20 cellular contexts compared by ENCODE assay signal in genomic region chr12:20077618-20078017, GRCh38.
DNase-seq lines count a peak whose midpoint lies in the region; ATAC-seq and TF ChIP-seq lines count a peak whose summit lies in the region.
"Had no signal": no experiment of that assay in that cellular context is flagged by ENCODE, and none has a peak within 500 bp of the region (broad histone marks: within the 10 kb centered on the region; RNA-seq: fewer than 3 reads in every experiment).

No MANE protein-coding gene starts in this region.

- no peak overlapping the region for H2BK120ac ChIP-seq in neuronal stem cell (ENCODE audit: low read depth, low read length)

- DNase-seq in Right ventricle myocardium superior (no peak), right atrium auricular region (ENCODE audit: low spot score) (no peak), left ventricle myocardium inferior (no peak), neuronal stem cell (ENCODE audit: low spot score) (no peak), aorta (no peak)
- no peak for DNase-seq in activated CD4-positive, CD25-positive, alpha-beta regulatory T cell treated with anti-CD3 and anti-CD28 coated beads, Interleukin-2, amount 50 U/mL, for 72 hours
- DNase-seq: COR-L47, DMS 273 treated with DMSO at 0.1 percent for 48 hours, DND-41, IMR-90, Karpas-422, NCI-H1417 treated with DMSO at 0.1 percent for 48 hours, NCI-H1930, NCI-H345, NCI-H524 treated with DMSO at 0.1 percent for 48 hours, PC-9 had no signal

- no peak overlapping the region for H2BK15ac ChIP-seq in neuronal stem cell (ENCODE audit: low read length)

- H3K4ac ChIP-seq in neuronal stem cell (ENCODE audit: low read length), result no peak overlapping the region

- H3K27me3 ChIP-seq in right atrium auricular region (no peaks in the 10 kb centered on the region), left ventricle myocardium inferior (ENCODE audit: low read depth) (no peaks in the 10 kb centered on the region), neuronal stem cell (ENCODE audit: control insufficient read depth in 3 of 3, insufficient read depth in 3 of 3, low read depth in 1 of 3, low read length in 3 of 3) (no peaks in the 10 kb centered on the region), aorta (ENCODE audit: control insufficient read depth in 1 of 2, insufficient read depth in 2 of 2, low read length in 1 of 2) (no peaks in the 10 kb centered on the region)

- H3K9ac ChIP-seq in neuronal stem cell (ENCODE audit: low read depth, low read length, poor library complexity), result no peak overlapping the region

- WGBS in neuronal stem cell (ENCODE audit: extremely low coverage in 2 of 2, insufficient read length in 2 of 2, insufficient replicate concordance in 1 of 2), 2 donors, result no CpG with 5 or more reads among the region's 3 CpGs
- 0 to 4% methylated on average over 3 of the region's 3 CpGs for WGBS in aorta, 2 donors

- peak overlapping the region; percentile 50 for H2AFZ ChIP-seq in neuronal stem cell (ENCODE audit: low read length)
- H2AFZ ChIP-seq: PC-9 had no signal

- H3K18ac ChIP-seq in neuronal stem cell (ENCODE audit: low read length), result no peak overlapping the region

- H3K27ac ChIP-seq in right atrium auricular region, result no peak overlapping the region
- H3K27ac ChIP-seq in left ventricle myocardium inferior (replicated peaks), result peak overlapping the region; percentile 65
- H3K27ac ChIP-seq in neuronal stem cell (replicated peaks; ENCODE audit: low read length), result no peak overlapping the region
- peak overlapping the region; percentile 49 to 88 for H3K27ac ChIP-seq in aorta (ENCODE audit: low read depth in 1 of 2, low read length in 2 of 2)
- H3K27ac ChIP-seq: PC-9, RWPE1 had no signal

- H3K4me2 ChIP-seq in neuronal stem cell (ENCODE audit: insufficient read depth, low read length, poor library complexity, severe bottlenecking), result no peak overlapping the region
- H3K4me2 ChIP-seq: PC-9 had no signal

- peak; percentile 61 for ATAC-seq in Right ventricle myocardium superior (ENCODE audit: poor library complexity)
- peak; percentile 70 for ATAC-seq in aorta (ENCODE audit: low FRiP score)
- no peak for ATAC-seq in GM21528 (IDR thresholded peaks at IDR 0.05; ENCODE audit: low FRiP score, unreplicated experiment)
- ATAC-seq in GM19035 (IDR thresholded peaks at IDR 0.05; ENCODE audit: unreplicated experiment), result no peak

- H3K36me3 ChIP-seq in right atrium auricular region, result no peaks in the 10 kb centered on the region
- H3K36me3 ChIP-seq in left ventricle myocardium inferior, result no peaks in the 10 kb centered on the region
- H3K36me3 ChIP-seq in neuronal stem cell (replicated peaks in 1 of 2; ENCODE audit: control insufficient read depth in 2 of 2, insufficient read depth in 2 of 2, low read length in 2 of 2), result no peaks in the 10 kb centered on the region
- no peaks in the 10 kb centered on the region for H3K36me3 ChIP-seq in aorta (ENCODE audit: control insufficient read depth in 1 of 2, insufficient read depth in 2 of 2, low read length in 1 of 2)
- H3K36me3 ChIP-seq: HAP-1 had no signal

- H3K79me1 ChIP-seq in neuronal stem cell (ENCODE audit: low read depth, low read length), result no peaks in the 10 kb centered on the region

- no peak overlapping the region for H4K91ac ChIP-seq in neuronal stem cell (ENCODE audit: low read depth, low read length, poor library complexity)

- no peak overlapping the region for H2BK5ac ChIP-seq in neuronal stem cell (ENCODE audit: low read length)

- no peak overlapping the region for H2AK5ac ChIP-seq in neuronal stem cell (ENCODE audit: low read depth, low read length)

- no peak overlapping the region for H3K23ac ChIP-seq in neuronal stem cell (ENCODE audit: low read depth, low read length, poor library complexity)

- H2BK12ac ChIP-seq in neuronal stem cell (ENCODE audit: low read length), result no peak overlapping the region

- no peak for TF ChIP-seq CTCF in right atrium auricular region (IDR thresholded peaks at IDR 0.05)
- TF ChIP-seq CTCF in left ventricle myocardium inferior (IDR thresholded peaks at IDR 0.05; ENCODE audit: borderline replicate concordance), result no peak

- H3K4me1 ChIP-seq in right atrium auricular region (peaks cover 0 to 6% of the 10 kb centered on the region in 2 donors), left ventricle myocardium inferior (peaks cover 10% of the 10 kb centered on the region), neuronal stem cell (ENCODE audit: control insufficient read depth in 2 of 2, insufficient read depth in 1 of 2, low read depth in 1 of 2, low read length in 2 of 2) (peaks cover 2 to 3% of the 10 kb centered on the region in 2 donors), aorta (ENCODE audit: control insufficient read depth in 1 of 2, insufficient read depth in 2 of 2, low read length in 2 of 2) (no peaks in the 10 kb centered on the region)

- intact Hi-C loops in Right ventricle myocardium superior (cut with DNase I), result no loop called here
- intact Hi-C loops in left ventricle myocardium inferior (cut with micrococcal nuclease), result no loop called here
- intact Hi-C loops in aorta (cut with DNase I), result no loop called here

- no peak overlapping the region for H3K14ac ChIP-seq in neuronal stem cell (ENCODE audit: low read length)

- H3K9me3 ChIP-seq in right atrium auricular region (no peaks in the 10 kb centered on the region), left ventricle myocardium inferior (replicated peaks) (peaks cover 4% of the 10 kb centered on the region), neuronal stem cell (replicated peaks in 1 of 2; ENCODE audit: control insufficient read depth in 2 of 2, insufficient read depth in 1 of 2, low read depth in 1 of 2, low read length in 2 of 2) (no peaks in the 10 kb centered on the region), aorta (ENCODE audit: control insufficient read depth, low read length) (no peaks in the 10 kb centered on the region)
- H3K9me3 ChIP-seq: HAP-1 had no signal

- H3K4me3 ChIP-seq in right atrium auricular region (no peak overlapping the region), left ventricle myocardium inferior (no peak overlapping the region), neuronal stem cell (ENCODE audit: low read length in 2 of 2) (no peak overlapping the region), aorta (ENCODE audit: low read length in 2 of 2) (peak overlapping the region in 1 of 2 donors; percentile 5)
- H3K4me3 ChIP-seq: HAP-1, PC-9 had no signal

- H4K8ac ChIP-seq in neuronal stem cell (ENCODE audit: low read depth, low read length), result no peak overlapping the region

Comparison
In these comparisons a context has a peak if more than half of its experiments do, and no peak if none do; other contexts are left out.
1. H3K27ac ChIP-seq: peak in left ventricle myocardium inferior (single experiment) and aorta (2 of 2); none in right atrium auricular region (0 of 2) and neuronal stem cell (single experiment).
2. ATAC-seq: peak in Right ventricle myocardium superior (single experiment) and aorta (single experiment); none in GM21528 (single experiment) and GM19035 (single experiment).